Comparison of ENCODE assay signal across 8 cellular contexts in the genomic region with DNA sequence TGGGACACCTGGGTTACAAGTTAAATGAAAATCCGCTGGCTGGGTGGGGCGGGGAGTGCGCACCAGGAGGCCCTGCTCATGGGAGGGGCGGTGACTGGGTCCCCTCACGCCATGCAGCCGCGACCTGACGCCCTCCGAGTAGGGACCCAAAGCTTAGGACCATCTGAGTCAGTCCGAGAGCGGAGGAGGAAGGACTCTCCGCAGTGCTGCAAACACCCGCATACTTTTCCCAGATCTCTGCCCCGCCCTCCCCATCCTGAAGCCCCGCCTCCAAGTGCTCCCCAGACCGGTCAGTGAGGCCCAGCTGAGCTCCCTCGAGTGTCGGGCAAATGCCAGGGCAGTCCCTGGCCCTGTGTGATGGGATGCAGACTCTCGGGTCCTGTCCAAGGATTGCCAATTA. TPM values are rescaled to one million over a fixed set of nuclear protein-coding genes. Genes with fewer than 3 reads are reported as not detected.
A peak's percentile ranks its signal among the peaks of the same experiment; 100 is the strongest.
DNase-seq lines count a peak whose midpoint lies in the region; ATAC-seq and TF ChIP-seq lines count a peak whose summit lies in the region.

No MANE protein-coding gene starts in this region.

- DNase-seq in 8988T: peak; percentile 33
- DNase-seq in astrocyte of the spinal cord (ENCODE audit: low read depth, low spot score): no peak
- DNase-seq in left lung: peak; percentile 69 to 87
- peak; percentile 73 to 80 for DNase-seq in aorta
- DNase-seq in RWPE1 (ENCODE audit: low spot score): no peak

- H3K4me3 ChIP-seq in astrocyte of the spinal cord (ENCODE audit: low read depth, low read length) (peak overlapping the region; percentile 41), left lung (peak overlapping the region; percentile 3 to 34), aorta (ENCODE audit: low read length in 2 of 2) (no peak overlapping the region)

- H3K36me3 ChIP-seq in left lung: no peaks in the 10 kb centered on the region
- H3K36me3 ChIP-seq in aorta (ENCODE audit: control insufficient read depth in 1 of 2, insufficient read depth in 2 of 2, low read length in 1 of 2): no peaks in the 10 kb centered on the region

- H3K4me1 ChIP-seq in left lung: peaks cover 10 to 67% of the 10 kb centered on the region in 2 donors
- H3K4me1 ChIP-seq in aorta (ENCODE audit: control insufficient read depth in 1 of 2, insufficient read depth in 2 of 2, low read length in 2 of 2): no peaks in the 10 kb centered on the region

- intact Hi-C loops in left lung (cut with DNase I) (no loop called here), aorta (cut with DNase I) (no loop called here)

- TF ChIP-seq CTCF in astrocyte of the spinal cord (IDR thresholded peaks at IDR 0.05; ENCODE audit: low read depth, low read length) (no peak), left lung (IDR thresholded peaks at IDR 0.05) (no peak), RWPE1 (conservative IDR thresholded peaks at IDR 0.05; ENCODE audit: low read depth) (no peak)

- ATAC-seq in GM21529 (IDR thresholded peaks at IDR 0.05; ENCODE audit: unreplicated experiment) (peak; percentile 22), left lung (peak; percentile 73), aorta (ENCODE audit: low FRiP score) (no peak), GM19452 (IDR thresholded peaks at IDR 0.05; ENCODE audit: unreplicated experiment) (no peak), HG02759 (IDR thresholded peaks at IDR 0.05; ENCODE audit: unreplicated experiment) (no peak)

- H3K9me3 ChIP-seq in left lung (no peaks in the 10 kb centered on the region), aorta (ENCODE audit: control insufficient read depth, low read length) (no peaks in the 10 kb centered on the region)

- CTCF ChIA-PET in RWPE1 (lab: Yijun Ruan, JAX): no interaction called here

- in situ Hi-C loops in astrocyte of the spinal cord (cut with HindIII; ENCODE audit: low sequenced_read_pairs): no loop called here

- 3 to 5% methylated on average over 19 of the region's 19 CpGs for WGBS in aorta, 2 donors

- POLR2A ChIA-PET in RWPE1 (lab: Yijun Ruan, JAX; ENCODE audit: low non-redundant PET): no interaction called here

- H3K27ac ChIP-seq in left lung (no peak overlapping the region), aorta (ENCODE audit: low read depth in 1 of 2, low read length in 2 of 2) (no peak overlapping the region), RWPE1 (no peak overlapping the region)

- peaks cover 72 to 81% of the 10 kb centered on the region in 2 donors for H3K27me3 ChIP-seq in left lung
- no peaks in the 10 kb centered on the region for H3K27me3 ChIP-seq in aorta (ENCODE audit: control insufficient read depth in 1 of 2, insufficient read depth in 2 of 2, low read length in 1 of 2)

RNA-seq across cellular contexts. Expression of a gene that starts 6.6 kb away (rescaled TPM):
- total RNA-seq in left lung: 10 to 100 TPM; 27.4 to 53.8 TPM
- 10 to 100 TPM; 32.5 to 65.0 TPM for total RNA-seq in aorta
- polyA plus RNA-seq in aorta: 1 to 10 TPM; 4.1 to 5.5 TPM

Comparison
In these comparisons a context has a peak if more than half of its experiments do, and no peak if none do; other contexts are left out.
1. DNase-seq: peak in 8988T (single experiment), left lung (2 of 2) and aorta (2 of 2); none in astrocyte of the spinal cord (single experiment) and RWPE1 (single experiment).
2. ATAC-seq: peak in GM21529 (single experiment) and left lung (single experiment); none in aorta (single experiment), GM19452 (single experiment) and HG02759 (single experiment).
3. H3K4me3 ChIP-seq: peak in astrocyte of the spinal cord (single experiment) and left lung (2 of 2); none in aorta (0 of 2).